1 cellular context compared by ENCODE assay signal in genomic region chr10:93445097-93445960, GRCh38.
A peak's percentile ranks its signal among the peaks of the same experiment; 100 is the strongest.
TF ChIP-seq lines count a peak whose summit lies in the region.

No MANE protein-coding gene starts in this region.

TF ChIP-seq in A549, 52 proteins besides CTCF, POLR2A, EP300 and RAD21 (continued from another document):
- 0 out of 2 replicates have a peak, but pooled peaks have one; percentile 46 for TF ChIP-seq HOXB5 (CRISPR knock-in tag; IDR thresholded peaks at IDR 0.05)
- peak; percentile 56; the same call in 1 of the 2 replicates for TF ChIP-seq ATOH8 (CRISPR knock-in tag; IDR thresholded peaks at IDR 0.05; ENCODE audit: low read depth)
- no peak for TF ChIP-seq PHF8 (IDR thresholded peaks at IDR 0.05; ENCODE audit: borderline replicate concordance, low read depth)
- no peak for TF ChIP-seq E2F6 (IDR thresholded peaks at IDR 0.05; ENCODE audit: borderline replicate concordance, low read depth)
- no peak for TF ChIP-seq ESRRA (IDR thresholded peaks at IDR 0.05; ENCODE audit: borderline replicate concordance, low read length)
- TF ChIP-seq FOSL2 (IDR thresholded peaks at IDR 0.05) = no peak
- TF ChIP-seq FOSL2 (CRISPR knock-in tag; IDR thresholded peaks at IDR 0.05) = peak; percentile 25; the same call in 1 of the 2 replicates
- TF ChIP-seq KDM1A (IDR thresholded peaks at IDR 0.05; ENCODE audit: low read depth) = peak; percentile 94
- TF ChIP-seq NPAS2 (CRISPR knock-in tag; IDR thresholded peaks at IDR 0.05; ENCODE audit: borderline replicate concordance) = no peak
- 0 out of 2 replicates have a peak, but pooled peaks have one; percentile 67 for TF ChIP-seq MYC (IDR thresholded peaks at IDR 0.05; ENCODE audit: borderline replicate concordance, low read length)
- no peak for TF ChIP-seq MAFK (IDR thresholded peaks at IDR 0.05; ENCODE audit: partially characterized antibody)
